Comparison of ENCODE assay signal across 23 cellular contexts in genomic region chr9:103552712-103553111, GRCh38.
DNase-seq lines count a peak whose midpoint lies in the region; ATAC-seq, FAIRE-seq and TF ChIP-seq lines count a peak whose summit lies in the region.
"Had no signal": no experiment of that assay in that cellular context is flagged by ENCODE, and none has a peak within 500 bp of the region (broad histone marks: within the 10 kb centered on the region; RNA-seq: fewer than 3 reads in every experiment).

No MANE protein-coding gene starts in this region.

- TF ChIP-seq EP300 in HepG2 (IDR thresholded peaks at IDR 0.05; ENCODE audit: low read depth in 2 of 2, low read length in 2 of 2) (no peak), HepG2 (CRISPR knock-in tag; IDR thresholded peaks at IDR 0.05; ENCODE audit: borderline replicate concordance) (no peak)

- in situ Hi-C loops in HepG2 (cut with HindIII; ENCODE audit: extremely low pct_ligation_motif_present, low pct_unique_long_range_greater_than_20kb): loop anchor here (25.0 kb wide), 1 partner anchor 90 kb away; no protein-coding TSS in a partner anchor

- no peaks in the 10 kb centered on the region for H3K4me1 ChIP-seq in HepG2 (ENCODE audit: insufficient read depth, low read length)
- H3K4me1 ChIP-seq in right lobe of liver: no peaks in the 10 kb centered on the region
- no peaks in the 10 kb centered on the region for H3K4me1 ChIP-seq in astrocyte (ENCODE audit: insufficient read depth, low read length)
- H3K4me1 ChIP-seq: A549, Caco-2 had no signal

- H3K27ac ChIP-seq in HepG2 (ENCODE audit: extremely low read length, insufficient read depth, low read length): no peak overlapping the region
- no peak overlapping the region for H3K27ac ChIP-seq in right lobe of liver
- H3K27ac ChIP-seq in astrocyte (ENCODE audit: low read depth, low read length): no peak overlapping the region
- H3K27ac ChIP-seq: 22Rv1; A549; BLaER1 treated with 17β-estradiol and CSF1 and Interleukin-3, amounts not matched to agents 10 nM and 100 nM; C4-2B had no signal

- TF ChIP-seq POLR2A in HepG2 (IDR thresholded peaks at IDR 0.05; ENCODE audit: insufficient read depth in 1 of 2, low read depth in 2 of 2, low read length in 2 of 2) (no peak), right lobe of liver (IDR thresholded peaks at IDR 0.05) (no peak)

- no peak for TF ChIP-seq RAD21 in HepG2 (CRISPR knock-in tag; IDR thresholded peaks at IDR 0.05)

- ATAC-seq in HepG2 (no peak), right lobe of liver (no peak), GM19328 (IDR thresholded peaks at IDR 0.05; ENCODE audit: unreplicated experiment) (no peak)
- ATAC-seq: A549; CD8-positive, alpha-beta T cell had no signal

- no peak for FAIRE-seq in HepG2 (lab: Jason Lieb, UNC)
- peak; percentile 17 for FAIRE-seq in astrocyte (lab: Jason Lieb, UNC)
- FAIRE-seq in colon (lab: Jason Lieb, UNC): peak; percentile 36
- FAIRE-seq: A549, D721Med, G401.6, GM12891, GM19239 had no signal

- H3K27me3 Mint-ChIP-seq in astrocyte (ENCODE audit: low read depth, unreplicated experiment): no peaks in the 10 kb centered on the region
- H3K27me3 Mint-ChIP-seq: B cell; CD4-positive, alpha-beta T cell had no signal

- POLR2A ChIA-PET in HepG2 (lab: Yijun Ruan, JAX): no interaction called here

- intact Hi-C loops in HepG2 (cut with micrococcal nuclease; ENCODE audit: unreplicated experiment): no loop called here
- intact Hi-C loops in right lobe of liver (cut with DNase I): no loop called here

- H3K36me3 ChIP-seq in HepG2 (replicated peaks in 1 of 2; ENCODE audit: control insufficient read depth in 1 of 2, insufficient read depth in 2 of 2, low read length in 2 of 2) (no peaks in the 10 kb centered on the region), right lobe of liver (no peaks in the 10 kb centered on the region), astrocyte (ENCODE audit: insufficient read depth, low read length) (no peaks in the 10 kb centered on the region)
- H3K36me3 ChIP-seq: BLaER1 treated with 17β-estradiol and CSF1 and Interleukin-3, amounts not matched to agents 10 nM and 100 nM had no signal

- H3K4me3 ChIP-seq in HepG2 (replicated peaks in 1 of 3; ENCODE audit: insufficient read depth in 1 of 3, low read depth in 2 of 3, low read length in 3 of 3): no peak overlapping the region
- H3K4me3 ChIP-seq in right lobe of liver: no peak overlapping the region
- H3K4me3 ChIP-seq in astrocyte (ENCODE audit: insufficient read depth, low read depth, low read length): no peak overlapping the region
- H3K4me3 ChIP-seq: A549; BLaER1 treated with 17β-estradiol and CSF1 and Interleukin-3, amounts not matched to agents 10 nM and 100 nM had no signal

- no peak for DNase-seq in HepG2 (ENCODE audit: low spot score)
- no peak for DNase-seq in right lobe of liver
- no peak for DNase-seq in astrocyte (ENCODE audit: low read depth)
- no peak for DNase-seq in NCI-H1092 (lab: John Stamatoyannopoulos, UW)
- DNase-seq in iPS-NIHi11 (ENCODE audit: low spot score): no peak
- DNase-seq: AML-193; Caco-2; Calu3; CD4-positive, alpha-beta T cell; CD8-positive, alpha-beta T cell; DMS79 treated with DMSO at 0.1 percent for 48 hours; GF-D8 had no signal

- CTCF ChIA-PET in HepG2 (lab: Yijun Ruan, JAX; ENCODE audit: low intra/inter-chr PET ratio, low total read pairs): no interaction called here

- H3K27me3 ChIP-seq in HepG2 (ENCODE audit: control insufficient read depth in 1 of 2, insufficient read depth in 2 of 2, low read length in 2 of 2) (no peaks in the 10 kb centered on the region), right lobe of liver (no peaks in the 10 kb centered on the region), astrocyte (ENCODE audit: insufficient read depth, low read length) (no peaks in the 10 kb centered on the region)
- H3K27me3 ChIP-seq: BLaER1 treated with 17β-estradiol and CSF1 and Interleukin-3, amounts not matched to agents 10 nM and 100 nM had no signal

- no TSS peak for BruUV-seq in HepG2 (replicated peaks; lab: Mats Ljungman, UMichigan)

- WGBS in HepG2 (ENCODE audit: low lambda C conversion rate): 10% methylated on average over 1 of the region's 1 CpG
- WGBS in right lobe of liver (ENCODE audit: insufficient coverage, low coverage, low lambda C conversion rate, missing lambda C conversion rate): 56% methylated on average over 1 of the region's 1 CpG

- H3K27ac Mint-ChIP-seq in astrocyte (ENCODE audit: unreplicated experiment): no peak overlapping the region
- H3K27ac Mint-ChIP-seq: B cell; CD4-positive, alpha-beta T cell; CD8-positive, alpha-beta T cell had no signal

- H4K20me1 ChIP-seq in HepG2 (ENCODE audit: insufficient read depth, low read length) (no peaks in the 10 kb centered on the region), astrocyte (ENCODE audit: insufficient read depth, low read length) (no peaks in the 10 kb centered on the region)

- H3K4me3 Mint-ChIP-seq in astrocyte (ENCODE audit: unreplicated experiment): no peak overlapping the region
- H3K4me3 Mint-ChIP-seq: B cell; CD4-positive, alpha-beta T cell; CD8-positive, alpha-beta T cell had no signal

- H3K4me2 ChIP-seq in HepG2 (ENCODE audit: low read depth, low read length) (no peak overlapping the region), astrocyte (ENCODE audit: low read length) (no peak overlapping the region)
- H3K4me2 ChIP-seq: A549; BLaER1 treated with 17β-estradiol and CSF1 and Interleukin-3, amounts not matched to agents 10 nM and 100 nM had no signal

- H3K36me3 Mint-ChIP-seq in astrocyte (ENCODE audit: low read depth, unreplicated experiment): no peaks in the 10 kb centered on the region
- H3K36me3 Mint-ChIP-seq: CD8-positive, alpha-beta T cell had no signal

- H3K9me3 ChIP-seq in HepG2 (ENCODE audit: low read length) (peaks cover 34% of the 10 kb centered on the region), right lobe of liver (no peaks in the 10 kb centered on the region), astrocyte (ENCODE audit: insufficient read depth, low read depth, low read length) (no peaks in the 10 kb centered on the region)
- H3K9me3 ChIP-seq: A549, Caco-2 had no signal

- H3K9ac ChIP-seq in HepG2 (ENCODE audit: insufficient read depth, low read depth, low read length): no peak overlapping the region
- H3K9ac ChIP-seq in astrocyte (ENCODE audit: low read length): no peak overlapping the region
- H3K9ac ChIP-seq: BLaER1 treated with 17β-estradiol and CSF1 and Interleukin-3, amounts not matched to agents 10 nM and 100 nM had no signal

- H3K79me2 ChIP-seq in HepG2 (ENCODE audit: insufficient read depth, low read length) (no peaks in the 10 kb centered on the region), astrocyte (ENCODE audit: insufficient read depth, low read length) (no peaks in the 10 kb centered on the region)

- no peaks in the 10 kb centered on the region for H3K4me1 Mint-ChIP-seq in astrocyte (ENCODE audit: low read depth, unreplicated experiment)
- H3K4me1 Mint-ChIP-seq: B cell had no signal

- H2AFZ ChIP-seq in HepG2 (ENCODE audit: low read length) (no peak overlapping the region), astrocyte (ENCODE audit: low read depth, low read length) (no peak overlapping the region)

- TF ChIP-seq CTCF in HepG2 (CRISPR knock-in tag; IDR thresholded peaks at IDR 0.05) (no peak), right lobe of liver (IDR thresholded peaks at IDR 0.05) (no peak), astrocyte (IDR thresholded peaks at IDR 0.05; ENCODE audit: insufficient read depth, low read depth, low read length) (no peak)

- H3K9me3 Mint-ChIP-seq in astrocyte (ENCODE audit: unreplicated experiment): peaks cover 2% of the 10 kb centered on the region

TF ChIP-seq in HepG2, 621 proteins besides CTCF, POLR2A, EP300 and RAD21:
- TF ChIP-seq NR2C2 (CRISPR knock-in tag; IDR thresholded peaks at IDR 0.05; ENCODE audit: borderline replicate concordance) (no peak), CEBPB (IDR thresholded peaks at IDR 0.05; ENCODE audit: borderline replicate concordance, low read depth, low read length) (peak; percentile 75)
